ENCODE assay signal across 37 cellular contexts in genomic region chr6:53903357-53903756, GRCh38.
"Had no signal": no experiment of that assay in that cellular context is flagged by ENCODE, and none has a peak within 500 bp of the region (broad histone marks: within the 10 kb centered on the region; RNA-seq: fewer than 3 reads in every experiment).

No MANE protein-coding gene starts in this region.

- H3K4me3 ChIP-seq: adrenal gland, ascending aorta, body of pancreas, breast epithelium, cardiac muscle cell had no signal

- H3K27me3 Mint-ChIP-seq: activated naive CD4-positive, alpha-beta T cell treated with anti-CD3 and anti-CD28 coated beads, Interleukin-2, amount 10 ng/mL, durations not matched to agents 7 days and 5 days; activated naive CD4-positive, alpha-beta T cell treated with anti-CD3 and anti-CD28 coated beads, Interleukin-2, amount 50 U/mL, for 24 hours; activated naive CD8-positive, alpha-beta T cell; activated naive CD8-positive, alpha-beta T cell treated with anti-CD3 and anti-CD28 coated beads for 36 hours; activated naive CD8-positive, alpha-beta T cell treated with anti-CD3 and anti-CD28 coated beads, Interleukin-2, amount 10 ng/mL, durations not matched to agents 7 days and 5 days; activated naive CD8-positive, alpha-beta T cell treated with anti-CD3 and anti-CD28 coated beads, Interleukin-2, amount 50 U/mL, for 24 hours; activated T-cell treated with anti-CD3 and anti-CD28 coated beads, Interleukin-2, amount 50 U/mL, for 24 hours; activated T-helper 17 cell treated with anti-CD3 and anti-CD28 coated beads, Interleukin-2, amount 50 U/mL, for 72 hours; brain; central memory CD8-positive, alpha-beta T cell had no signal

- H3K4me3 Mint-ChIP-seq: activated naive CD4-positive, alpha-beta T cell treated with anti-CD3 and anti-CD28 coated beads for 36 hours; activated naive CD4-positive, alpha-beta T cell treated with anti-CD3 and anti-CD28 coated beads, Interleukin-2, amount 10 ng/mL, durations not matched to agents 7 days and 5 days; activated naive CD4-positive, alpha-beta T cell treated with anti-CD3 and anti-CD28 coated beads, Interleukin-2, amount 50 U/mL, for 24 hours; activated naive CD8-positive, alpha-beta T cell; activated naive CD8-positive, alpha-beta T cell treated with anti-CD3 and anti-CD28 coated beads for 36 hours; activated naive CD8-positive, alpha-beta T cell treated with anti-CD3 and anti-CD28 coated beads, Interleukin-2, amount 10 ng/mL, durations not matched to agents 7 days and 5 days; activated naive CD8-positive, alpha-beta T cell treated with anti-CD3 and anti-CD28 coated beads, Interleukin-2, amount 50 U/mL, for 24 hours; activated T-cell treated with anti-CD3 and anti-CD28 coated beads, Interleukin-2, amount 50 U/mL, for 24 hours; activated T-cell treated with anti-CD3 and anti-CD28 coated beads, Interleukin-2, amount 50 U/mL, for 4 hours; activated T-cell treated with anti-CD3 and anti-CD28 coated beads, Interleukin-2, amount 50 U/mL, for 72 hours; activated T-helper 1 cell treated with anti-CD3 and anti-CD28 coated beads, Interleukin-12 subunit alpha, Interleukin-12 subunit beta, Interleukin-2, Interleukin-4 antibody, amounts not matched to agents 30 ng/mL and 10 ng/mL and 1 ng/mL, durations not matched to agents 14 hours and 24 hours and 36 hours; activated T-helper 17 cell treated with anti-CD3 and anti-CD28 coated beads, Interleukin-2, amount 50 U/mL, for 72 hours; brain; central memory CD8-positive, alpha-beta T cell had no signal

- H3K36me3 ChIP-seq: adrenal gland, brain microvascular endothelial cell, breast epithelium, cardiac muscle cell had no signal

- H3K4me1 Mint-ChIP-seq: activated naive CD4-positive, alpha-beta T cell treated with anti-CD3 and anti-CD28 coated beads, Interleukin-2, amount 10 ng/mL, durations not matched to agents 7 days and 5 days; activated naive CD4-positive, alpha-beta T cell treated with anti-CD3 and anti-CD28 coated beads, Interleukin-2, amount 50 U/mL, for 24 hours; activated naive CD8-positive, alpha-beta T cell treated with anti-CD3 and anti-CD28 coated beads for 36 hours; activated naive CD8-positive, alpha-beta T cell treated with anti-CD3 and anti-CD28 coated beads, Interleukin-2, amount 10 ng/mL, durations not matched to agents 7 days and 5 days; activated naive CD8-positive, alpha-beta T cell treated with anti-CD3 and anti-CD28 coated beads, Interleukin-2, amount 50 U/mL, for 24 hours; activated T-helper 17 cell treated with anti-CD3 and anti-CD28 coated beads, Interleukin-2, amount 50 U/mL, for 72 hours; brain; central memory CD8-positive, alpha-beta T cell had no signal

- H3K9me3 Mint-ChIP-seq: activated naive CD4-positive, alpha-beta T cell treated with anti-CD3 and anti-CD28 coated beads for 36 hours; activated naive CD4-positive, alpha-beta T cell treated with anti-CD3 and anti-CD28 coated beads, Interleukin-2, amount 10 ng/mL, durations not matched to agents 7 days and 5 days; activated naive CD4-positive, alpha-beta T cell treated with anti-CD3 and anti-CD28 coated beads, Interleukin-2, amount 50 U/mL, for 24 hours; activated naive CD4-positive, alpha-beta T cell treated with anti-CD3 and anti-CD28 coated beads, Interleukin-2, amount 50 U/mL, for 72 hours; activated naive CD8-positive, alpha-beta T cell treated with anti-CD3 and anti-CD28 coated beads for 36 hours; activated naive CD8-positive, alpha-beta T cell treated with anti-CD3 and anti-CD28 coated beads, Interleukin-2, amount 10 ng/mL, durations not matched to agents 7 days and 5 days; activated naive CD8-positive, alpha-beta T cell treated with anti-CD3 and anti-CD28 coated beads, Interleukin-2, amount 50 U/mL, for 24 hours; activated T-cell treated with anti-CD3 and anti-CD28 coated beads, Interleukin-2, amount 50 U/mL, for 24 hours; activated T-cell treated with anti-CD3 and anti-CD28 coated beads, Interleukin-2, amount 50 U/mL, for 4 hours; activated T-cell treated with anti-CD3 and anti-CD28 coated beads, Interleukin-2, amount 50 U/mL, for 72 hours; activated T-helper 1 cell treated with anti-CD3 and anti-CD28 coated beads, Interleukin-12 subunit alpha, Interleukin-12 subunit beta, Interleukin-2, Interleukin-4 antibody, amounts not matched to agents 30 ng/mL and 10 ng/mL and 1 ng/mL, durations not matched to agents 14 hours and 24 hours and 36 hours; activated T-helper 17 cell treated with anti-CD3 and anti-CD28 coated beads, Interleukin-2, amount 50 U/mL, for 72 hours; activated T-helper 2 cell treated with anti-CD3 and anti-CD28 coated beads, Interferon-gamma antibody, Interleukin-2, Interleukin-4, amounts not matched to agents 10 μg/mL and 5 μg/mL and 100 μg/mL, durations not matched to agents 14 hours and 24 hours and 36 hours; brain; central memory CD8-positive, alpha-beta T cell had no signal

- DNase-seq: activated effector memory CD4-positive, alpha-beta T cell treated with anti-CD3 and anti-CD28 coated beads, Interleukin-2, amount 50 U/mL, for 16 hours; activated effector memory CD4-positive, alpha-beta T cell treated with Interleukin-2 at 50 U/mL for 16 hours; activated gamma-delta T cell; activated gamma-delta T cell treated with Interleukin-2 at 50 U/mL for 16 hours; activated naive CD4-positive, alpha-beta T cell; activated naive CD4-positive, alpha-beta T cell treated with anti-CD3 and anti-CD28 coated beads for 36 hours; activated naive CD4-positive, alpha-beta T cell treated with anti-CD3 and anti-CD28 coated beads, Interleukin-2, amount 10 ng/mL, durations not matched to agents 7 days and 5 days; activated naive CD4-positive, alpha-beta T cell treated with anti-CD3 and anti-CD28 coated beads, Interleukin-2, amount 50 U/mL, for 16 hours; activated naive CD4-positive, alpha-beta T cell treated with Interleukin-2 at 50 U/mL for 16 hours; activated naive CD8-positive, alpha-beta T cell treated with anti-CD3 and anti-CD28 coated beads for 36 hours; activated naive CD8-positive, alpha-beta T cell treated with anti-CD3 and anti-CD28 coated beads, Interleukin-2, amount 10 ng/mL, durations not matched to agents 7 days and 5 days; activated naive CD8-positive, alpha-beta T cell treated with anti-CD3 and anti-CD28 coated beads, Interleukin-2, amount 50 U/mL, for 24 hours; activated T-cell treated with anti-CD3 and anti-CD28 coated beads, Interleukin-2, amount 50 U/mL, for 24 hours; activated T-cell treated with anti-CD3 and anti-CD28 coated beads, Interleukin-2, amount 50 U/mL, for 4 hours; activated T-cell treated with anti-CD3 and anti-CD28 coated beads, Interleukin-2, amount 50 U/mL, for 48 hours; activated T-cell treated with anti-CD3 and anti-CD28 coated beads, Interleukin-2, amount 50 U/mL, for 72 hours; adrenal gland; amniotic stem cell; amygdala; anterior cingulate cortex; aorta; body of pancreas; brain microvascular endothelial cell; caudate nucleus; central memory CD4-positive, alpha-beta T cell; cerebellar nuclear complex had no signal

- H3K36me3 Mint-ChIP-seq: activated naive CD4-positive, alpha-beta T cell treated with anti-CD3 and anti-CD28 coated beads, Interleukin-2, amount 10 ng/mL, durations not matched to agents 7 days and 5 days had no signal

- H3K4me1 ChIP-seq: adrenal gland, ascending aorta, body of pancreas, breast epithelium had no signal

- H3K27ac Mint-ChIP-seq: activated naive CD4-positive, alpha-beta T cell treated with anti-CD3 and anti-CD28 coated beads for 36 hours; activated naive CD4-positive, alpha-beta T cell treated with anti-CD3 and anti-CD28 coated beads, Interleukin-2, amount 10 ng/mL, durations not matched to agents 7 days and 5 days; activated naive CD4-positive, alpha-beta T cell treated with anti-CD3 and anti-CD28 coated beads, Interleukin-2, amount 50 U/mL, for 24 hours; activated naive CD4-positive, alpha-beta T cell treated with anti-CD3 and anti-CD28 coated beads, Interleukin-2, amount 50 U/mL, for 72 hours; activated naive CD8-positive, alpha-beta T cell; activated naive CD8-positive, alpha-beta T cell treated with anti-CD3 and anti-CD28 coated beads for 36 hours; activated naive CD8-positive, alpha-beta T cell treated with anti-CD3 and anti-CD28 coated beads, Interleukin-2, amount 10 ng/mL, durations not matched to agents 7 days and 5 days; activated naive CD8-positive, alpha-beta T cell treated with anti-CD3 and anti-CD28 coated beads, Interleukin-2, amount 50 U/mL, for 24 hours; activated T-cell treated with anti-CD3 and anti-CD28 coated beads, Interleukin-2, amount 50 U/mL, for 24 hours; activated T-cell treated with anti-CD3 and anti-CD28 coated beads, Interleukin-2, amount 50 U/mL, for 72 hours; activated T-helper 1 cell treated with anti-CD3 and anti-CD28 coated beads, Interleukin-12 subunit alpha, Interleukin-12 subunit beta, Interleukin-2, Interleukin-4 antibody, amounts not matched to agents 30 ng/mL and 10 ng/mL and 1 ng/mL, durations not matched to agents 14 hours and 24 hours and 36 hours; activated T-helper 17 cell treated with anti-CD3 and anti-CD28 coated beads, Interleukin-2, amount 50 U/mL, for 72 hours; activated T-helper 2 cell treated with anti-CD3 and anti-CD28 coated beads, Interferon-gamma antibody, Interleukin-2, Interleukin-4, amounts not matched to agents 10 μg/mL and 5 μg/mL and 100 μg/mL, durations not matched to agents 14 hours and 24 hours and 36 hours; brain had no signal

- H3K9me3 ChIP-seq: adrenal gland, ascending aorta, body of pancreas, breast epithelium had no signal

- H3K27ac ChIP-seq: adrenal gland, ascending aorta, body of pancreas, brain microvascular endothelial cell, breast epithelium, cardiac muscle cell had no signal
